Comparison of ENCODE assay signal across 9 cellular contexts in genomic region chr6:3068329-3069223, GRCh38. TPM values are rescaled to one million over a fixed set of nuclear protein-coding genes. Genes with fewer than 3 reads are reported as not detected.
DNase-seq lines count a peak whose midpoint lies in the region; ATAC-seq, FAIRE-seq and TF ChIP-seq lines count a peak whose summit lies in the region.
"Had no signal": no experiment of that assay in that cellular context is flagged by ENCODE, and none has a peak within 500 bp of the region (broad histone marks: within the 10 kb centered on the region; RNA-seq: fewer than 3 reads in every experiment).

Gene RIPK1, plus strand, starts transcription at chr6:3068494. Its CDS starts 8,330 bp downstream, at chr6:3076824.

- H3K9me1 ChIP-seq in keratinocyte (ENCODE audit: control insufficient read depth, extremely low read depth, insufficient read depth, low read length), result no peaks in the 10 kb centered on the region

- TF ChIP-seq CTCF in AG09309 (IDR thresholded peaks at IDR 0.05; ENCODE audit: control insufficient read depth, insufficient read depth, low read depth, low read length, missing control alignments), result peak; percentile 18
- TF ChIP-seq CTCF in keratinocyte (optimal IDR thresholded peaks at IDR 0.05 in 1 of 3, IDR thresholded peaks at IDR 0.05 in 1 of 3, conservative IDR thresholded peaks at IDR 0.05 in 1 of 3; ENCODE audit: extremely low read depth in 1 of 3, insufficient read depth in 2 of 3, low read length in 3 of 3), result peak in 2 of 3 experiments; percentile 43 to 58

- peak within 1 kb of the TSS; percentile 67 for H3K4me3 ChIP-seq in AG09309 (ENCODE audit: control insufficient read depth, low read depth, low read length)
- peak within 1 kb of the TSS; percentile 78 to 83 (median 79) for H3K4me3 ChIP-seq in keratinocyte (ENCODE audit: control insufficient read depth in 2 of 3, extremely low read depth in 1 of 3, insufficient read depth in 2 of 3, low read depth in 1 of 3, low read length in 3 of 3)

- peak within 1 kb of the TSS; percentile 92 for H3K9ac ChIP-seq in keratinocyte (ENCODE audit: control insufficient read depth, extremely low read depth, insufficient read depth, low read length)

- peaks cover 4% of the 10 kb centered on the region for H3K4me1 ChIP-seq in keratinocyte (ENCODE audit: control insufficient read depth, extremely low read depth, insufficient read depth, low read length)

- peak within 1 kb of the TSS; percentile 91 for H3K4me2 ChIP-seq in keratinocyte (ENCODE audit: control insufficient read depth, extremely low read depth, insufficient read depth, low read depth, low read length)

- peak within 1 kb of the TSS; percentile 85 for H3K27ac ChIP-seq in keratinocyte (ENCODE audit: control insufficient read depth, insufficient read depth, low read length)

- ATAC-seq in GM18870 (IDR thresholded peaks at IDR 0.05; ENCODE audit: unreplicated experiment) (peak; percentile 63), HG03108 (IDR thresholded peaks at IDR 0.05; ENCODE audit: unreplicated experiment) (peak; percentile 81)

- no peak for FAIRE-seq in keratinocyte (lab: Jason Lieb, UNC)
- FAIRE-seq: endometrium had no signal

- dilution Hi-C loops in keratinocyte (cut with MboI; ENCODE audit: extremely low pct_ligation_motif_present, low sequenced_read_pairs), result no loop called here

- no peaks in the 10 kb centered on the region for H3K9me3 ChIP-seq in keratinocyte (ENCODE audit: control insufficient read depth, low read depth, low read length)

- H3K79me2 ChIP-seq in keratinocyte (ENCODE audit: control insufficient read depth, insufficient read depth, low read length), result peaks cover 42% of the 10 kb centered on the region

- no peaks in the 10 kb centered on the region for H3K27me3 ChIP-seq in keratinocyte (ENCODE audit: control insufficient read depth, extremely low read depth, insufficient read depth, low read length)

- peaks cover 0 to 2% of the 10 kb centered on the region in 2 experiments for H3K36me3 ChIP-seq in keratinocyte (ENCODE audit: control insufficient read depth in 2 of 2, extremely low read depth in 1 of 2, insufficient read depth in 2 of 2, low read length in 2 of 2)

- peak within 1 kb of the TSS; percentile 78 for H2AFZ ChIP-seq in keratinocyte (ENCODE audit: control insufficient read depth, low read length)

- H4K20me1 ChIP-seq in keratinocyte (ENCODE audit: control insufficient read depth, extremely low read depth, insufficient read depth, low read length), result no peaks in the 10 kb centered on the region

- DNase-seq in AG09309 (ENCODE audit: low read depth), result no peak
- peak; percentile 89 for DNase-seq in NCI-H2227 treated with DMSO at 0.1 percent for 48 hours (lab: John Stamatoyannopoulos, UW)
- DNase-seq in activated CD4-positive, CD25-positive, alpha-beta regulatory T cell treated with anti-CD3 and anti-CD28 coated beads, Interleukin-2, amount 50 U/mL, for 16 hours (ENCODE audit: low read depth, low spot score), result peak; percentile 86
- peak; percentile 94 for DNase-seq in central memory CD4-positive, alpha-beta T cell
- DNase-seq in keratinocyte (ENCODE audit: low read depth, low spot score), result no peak
- DNase-seq in stimulated activated CD4-positive, alpha-beta T cell treated with anti-CD3 and anti-CD28 coated beads, Interleukin-15, amount 100 ng/mL, for 24 hours, result peak; percentile 96

RNA-seq across cellular contexts. Expression of gene RIPK1, which starts in this region (rescaled TPM):
- polyA plus RNA-seq in keratinocyte, result 13.2 to 19.6 TPM (median 13.8 TPM) in 3 replicates
- polyA plus RNA-seq in keratinocyte (2011; ENCODE audit: low read depth), result 19.5 TPM
- 11.7 and 14.0 TPM in 2 replicates for polyA plus RNA-seq in keratinocyte (2011; cell fraction: cytosol; rRNA removed)
- 27.1 and 27.3 TPM in 2 replicates for polyA plus RNA-seq in keratinocyte (2011; cell fraction: nucleus; rRNA removed)
- polyA plus RNA-seq in keratinocyte (2012; ENCODE audit: low replicate concordance), result 13.0 and 16.3 TPM in 2 replicates
- 10.9 to 15.4 TPM (median 12.8 TPM) in 3 replicates for polyA minus RNA-seq in keratinocyte
- 9.2 TPM for polyA minus RNA-seq in keratinocyte (2011; cell fraction: cytosol; rRNA and poly(A)+ RNA removed)
- 11.9 and 23.2 TPM in 2 replicates for polyA minus RNA-seq in keratinocyte (2011; cell fraction: nucleus; rRNA and poly(A)+ RNA removed)

Comparison
In these comparisons a context has a peak if more than half of its experiments do, and no peak if none do; other contexts are left out.
1. DNase-seq: peak in NCI-H2227 treated with DMSO at 0.1 percent for 48 hours (single experiment), activated CD4-positive, CD25-positive, alpha-beta regulatory T cell treated with anti-CD3 and anti-CD28 coated beads, Interleukin-2, amount 50 U/mL, for 16 hours (single experiment), central memory CD4-positive, alpha-beta T cell (single experiment) and stimulated activated CD4-positive, alpha-beta T cell treated with anti-CD3 and anti-CD28 coated beads, Interleukin-15, amount 100 ng/mL, for 24 hours (single experiment); none in AG09309 (single experiment) and keratinocyte (single experiment).